21 cellular contexts compared by ENCODE assay signal in the genomic region with DNA sequence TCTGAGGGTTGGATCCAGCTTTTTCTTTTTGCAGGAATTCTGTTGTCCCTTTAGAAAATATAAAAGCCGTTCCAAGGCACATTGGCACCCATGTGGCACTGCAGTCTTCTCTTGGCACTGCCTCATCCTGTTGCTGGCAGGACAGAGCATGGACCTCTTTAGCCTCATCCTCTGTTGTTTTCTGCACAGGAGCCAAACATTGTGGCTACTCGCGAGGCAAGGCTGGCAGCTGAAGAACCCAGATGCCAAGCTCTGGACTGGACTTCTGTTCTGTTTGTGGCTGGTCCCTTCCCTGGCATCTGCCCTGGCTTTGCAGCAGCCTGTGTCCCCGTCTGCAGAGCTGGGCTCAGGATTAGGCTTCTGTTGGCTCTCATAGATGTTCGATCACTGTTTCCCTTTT.
DNase-seq lines count a peak whose midpoint lies in the region; ATAC-seq and TF ChIP-seq lines count a peak whose summit lies in the region.
"Had no signal": no experiment of that assay in that cellular context is flagged by ENCODE, and none has a peak within 500 bp of the region (broad histone marks: within the 10 kb centered on the region; RNA-seq: fewer than 3 reads in every experiment).

No MANE protein-coding gene starts in this region.

- peak overlapping the region; percentile 98 for H3K27ac ChIP-seq in DND-41 (ENCODE audit: low read length)
- H3K27ac ChIP-seq: C4-2B had no signal

- no peaks in the 10 kb centered on the region for H3K79me2 ChIP-seq in DND-41 (ENCODE audit: insufficient read depth, low read length)

- H3K4me1 ChIP-seq in DND-41 (ENCODE audit: insufficient read depth, low read length) = peaks cover 90% of the 10 kb centered on the region

- intact Hi-C loops in posterior cingulate gyrus (cut with DNase I) = no loop called here

- no peaks in the 10 kb centered on the region for H3K36me3 ChIP-seq in DND-41 (ENCODE audit: insufficient read depth, low read length)

- H4K20me1 ChIP-seq in DND-41 (ENCODE audit: insufficient read depth, low read length) = no peaks in the 10 kb centered on the region

- DNase-seq in DND-41 (no peak), amygdala (lab: John Stamatoyannopoulos, UW) (peak in 53 of 56 donors; percentile 5 to 89 (median 61)), hypothalamus (lab: John Stamatoyannopoulos, UW) (peak in 47 of 51 donors; percentile 1 to 91 (median 44)), posterior cingulate gyrus (peak; percentile 53 to 96 (median 71)), germinal center (ENCODE audit: low spot score) (no peak), DMS79 treated with DMSO at 0.1 percent for 48 hours (lab: John Stamatoyannopoulos, UW) (no peak)
- DNase-seq in stimulated activated CD4-positive, alpha-beta T cell treated with anti-CD3 and anti-CD28 coated beads, Interleukin-4, amount 100 ng/mL, for 24 hours = no peak
- DNase-seq: activated CD4-positive, alpha-beta T cell treated with anti-CD3 and anti-CD28 coated beads for 36 hours; activated effector memory CD4-positive, alpha-beta T cell treated with Interleukin-2 at 50 U/mL for 16 hours; activated naive CD8-positive, alpha-beta T cell treated with anti-CD3 and anti-CD28 coated beads for 36 hours; activated T-cell treated with anti-CD3 and anti-CD28 coated beads for 4 hours; HFFc6; naive B cell; NCI-H1048; NCI-H1694 treated with DMSO at 0.1 percent for 48 hours; OCI-M1; small intestine; trophoblast cell had no signal

- H3K9ac ChIP-seq in DND-41 (ENCODE audit: low read depth, low read length) = no peak overlapping the region

- H3K27me3 ChIP-seq in DND-41 (ENCODE audit: insufficient read depth, low read length, poor library complexity) = no peaks in the 10 kb centered on the region

- no peaks in the 10 kb centered on the region for H3K9me3 ChIP-seq in DND-41 (ENCODE audit: insufficient read depth, low read length, severe bottlenecking)

- H2AFZ ChIP-seq in DND-41 (ENCODE audit: low read depth, low read length) = peak overlapping the region; percentile 38

- ATAC-seq in DND-41 (ENCODE audit: insufficient read depth, low read depth) = no peak
- no peak for ATAC-seq in GM21390 (IDR thresholded peaks at IDR 0.05; ENCODE audit: unreplicated experiment)
- ATAC-seq: activated CD4-positive, alpha-beta T cell treated with anti-CD3 and anti-CD28 coated beads for 36 hours; SK-N-SH treated with all-trans-retinoic acid at 6 μM for 48 hours had no signal

- no peak overlapping the region for H3K4me2 ChIP-seq in DND-41 (ENCODE audit: insufficient read depth, low read length)

- no peak overlapping the region for H3K4me3 ChIP-seq in DND-41 (ENCODE audit: low read depth in 1 of 2, low read length in 2 of 2)

- no peak for TF ChIP-seq CTCF in DND-41 (IDR thresholded peaks at IDR 0.05; ENCODE audit: borderline replicate concordance, extremely low read depth, low read length, poor library complexity, severe bottlenecking)

Comparison
In these comparisons a context has a peak if more than half of its experiments do, and no peak if none do; other contexts are left out.
1. DNase-seq: peak in amygdala (53 of 56), hypothalamus (47 of 51) and posterior cingulate gyrus (10 of 10); none in DND-41 (single experiment), germinal center (single experiment), stimulated activated CD4-positive, alpha-beta T cell treated with anti-CD3 and anti-CD28 coated beads, Interleukin-4, amount 100 ng/mL, for 24 hours (single experiment) and DMS79 treated with DMSO at 0.1 percent for 48 hours (single experiment).